11 cellular contexts compared by ENCODE assay signal in genomic region chr14:68244272-68244975, GRCh38.
A peak's percentile ranks its signal among the peaks of the same experiment; 100 is the strongest.
DNase-seq lines count a peak whose midpoint lies in the region; TF ChIP-seq lines count a peak whose summit lies in the region.
"Had no signal": no experiment of that assay in that cellular context is flagged by ENCODE, and none has a peak within 500 bp of the region (broad histone marks: within the 10 kb centered on the region; RNA-seq: fewer than 3 reads in every experiment).

No MANE protein-coding gene starts in this region.

- intact Hi-C loops in Caco-2 (cut with micrococcal nuclease; ENCODE audit: unreplicated experiment), result loop anchor here (10.0 kb wide), 1 partner anchor 160 kb away; no protein-coding TSS in a partner anchor

- H3K9me3 ChIP-seq in SJCRH30 (replicated peaks) (no peaks in the 10 kb centered on the region), Caco-2 (no peaks in the 10 kb centered on the region)

- H3K4me3 Mint-ChIP-seq in progenitor cell of endocrine pancreas (ENCODE audit: low read depth) (no peak overlapping the region), type B pancreatic cell (no peak overlapping the region), Caco-2 (ENCODE audit: unreplicated experiment) (no peak overlapping the region)

- H3K4me1 Mint-ChIP-seq in progenitor cell of endocrine pancreas (ENCODE audit: low read depth) (peaks cover 66% of the 10 kb centered on the region), type B pancreatic cell (ENCODE audit: unreplicated experiment) (peaks cover 73% of the 10 kb centered on the region), Caco-2 (ENCODE audit: low read depth, unreplicated experiment) (peaks cover 29% of the 10 kb centered on the region)

- H3K27me3 Mint-ChIP-seq in progenitor cell of endocrine pancreas (no peaks in the 10 kb centered on the region), type B pancreatic cell (no peaks in the 10 kb centered on the region), Caco-2 (ENCODE audit: insufficient read depth, unreplicated experiment) (no peaks in the 10 kb centered on the region)

- H3K4me1 ChIP-seq in SJCRH30 (peaks cover 78% of the 10 kb centered on the region), Caco-2 (peaks cover 43% of the 10 kb centered on the region)

- CTCF ChIA-PET in Caco-2 (lab: Charles Lee), result no interaction called here

- BruUV-seq in Caco-2 (replicated peaks; lab: Mats Ljungman, UMichigan), result no TSS peak

- peak overlapping the region; percentile 97 for H3K27ac ChIP-seq in SJCRH30

- DNase-seq in SJCRH30, result peak; percentile 93 to 96
- DNase-seq in fibroblast of the aortic adventitia (ENCODE audit: low read depth), result peak; percentile 72
- no peak for DNase-seq in progenitor cell of endocrine pancreas (ENCODE audit: low spot score, unreplicated experiment)
- no peak for DNase-seq in type B pancreatic cell (ENCODE audit: extremely low spot score, unreplicated experiment)
- no peak for DNase-seq in Caco-2
- no peak for DNase-seq in UCSD-AML1 (lab: John Stamatoyannopoulos, UW; ENCODE audit: unreplicated experiment)
- no peak for DNase-seq in NCI-H82 (lab: John Stamatoyannopoulos, UW)
- DNase-seq: activated naive CD4-positive, alpha-beta T cell treated with Interleukin-2 at 50 U/mL for 16 hours; stimulated activated CD4-positive, alpha-beta T cell treated with anti-CD3 and anti-CD28 coated beads, Interleukin-4, amount 100 ng/mL, for 24 hours; stimulated activated naive CD4-positive, alpha-beta T cell treated with Interleukin-2 at 50 U/mL for 16 hours; T-helper 9 cell had no signal

- H3K27me3 ChIP-seq in SJCRH30 (no peaks in the 10 kb centered on the region), Caco-2 (replicated peaks; ENCODE audit: control insufficient read depth, insufficient read depth, low read length) (no peaks in the 10 kb centered on the region)

- H3K4me3 ChIP-seq in SJCRH30 (no peak overlapping the region), fibroblast of the aortic adventitia (ENCODE audit: low read depth, low read length) (no peak overlapping the region), Caco-2 (ENCODE audit: low read depth, low read length) (no peak overlapping the region)

- H3K36me3 Mint-ChIP-seq in progenitor cell of endocrine pancreas (ENCODE audit: insufficient read depth) (no peaks in the 10 kb centered on the region), type B pancreatic cell (peaks cover 8% of the 10 kb centered on the region), Caco-2 (ENCODE audit: insufficient read depth, unreplicated experiment) (no peaks in the 10 kb centered on the region)

- no peaks in the 10 kb centered on the region for H3K36me3 ChIP-seq in SJCRH30
- no peaks in the 10 kb centered on the region for H3K36me3 ChIP-seq in Caco-2 (ENCODE audit: control insufficient read depth, insufficient read depth, low read length)

- POLR2A ChIA-PET in Caco-2 (lab: Charles Lee), result no interaction called here

- H3K27ac Mint-ChIP-seq in progenitor cell of endocrine pancreas, result peak overlapping the region; percentile 49
- H3K27ac Mint-ChIP-seq in type B pancreatic cell, result peak overlapping the region; percentile 68
- H3K27ac Mint-ChIP-seq in Caco-2 (ENCODE audit: unreplicated experiment), result no peak overlapping the region

- H3K9me3 Mint-ChIP-seq in progenitor cell of endocrine pancreas (ENCODE audit: low read depth) (peaks cover 5% of the 10 kb centered on the region), type B pancreatic cell (peaks cover 7% of the 10 kb centered on the region), Caco-2 (ENCODE audit: unreplicated experiment) (no peaks in the 10 kb centered on the region)

- TF ChIP-seq CTCF in fibroblast of the aortic adventitia (IDR thresholded peaks at IDR 0.05; ENCODE audit: insufficient read depth, low read length) (no peak), progenitor cell of endocrine pancreas (IDR thresholded peaks at IDR 0.05; ENCODE audit: unreplicated experiment) (no peak), type B pancreatic cell (conservative IDR thresholded peaks at IDR 0.05) (no peak), Caco-2 (IDR thresholded peaks at IDR 0.05; ENCODE audit: insufficient read depth in 1 of 2, low read depth in 1 of 2, low read length in 1 of 2, severe bottlenecking in 1 of 2, unreplicated experiment in 1 of 2) (no peak)

Comparison
In these comparisons a context has a peak if more than half of its experiments do, and no peak if none do; other contexts are left out.
1. DNase-seq: peak in SJCRH30 (2 of 2) and fibroblast of the aortic adventitia (single experiment); none in progenitor cell of endocrine pancreas (single experiment), type B pancreatic cell (single experiment), Caco-2 (0 of 2), UCSD-AML1 (single experiment) and NCI-H82 (single experiment).